In the genomic region with DNA sequence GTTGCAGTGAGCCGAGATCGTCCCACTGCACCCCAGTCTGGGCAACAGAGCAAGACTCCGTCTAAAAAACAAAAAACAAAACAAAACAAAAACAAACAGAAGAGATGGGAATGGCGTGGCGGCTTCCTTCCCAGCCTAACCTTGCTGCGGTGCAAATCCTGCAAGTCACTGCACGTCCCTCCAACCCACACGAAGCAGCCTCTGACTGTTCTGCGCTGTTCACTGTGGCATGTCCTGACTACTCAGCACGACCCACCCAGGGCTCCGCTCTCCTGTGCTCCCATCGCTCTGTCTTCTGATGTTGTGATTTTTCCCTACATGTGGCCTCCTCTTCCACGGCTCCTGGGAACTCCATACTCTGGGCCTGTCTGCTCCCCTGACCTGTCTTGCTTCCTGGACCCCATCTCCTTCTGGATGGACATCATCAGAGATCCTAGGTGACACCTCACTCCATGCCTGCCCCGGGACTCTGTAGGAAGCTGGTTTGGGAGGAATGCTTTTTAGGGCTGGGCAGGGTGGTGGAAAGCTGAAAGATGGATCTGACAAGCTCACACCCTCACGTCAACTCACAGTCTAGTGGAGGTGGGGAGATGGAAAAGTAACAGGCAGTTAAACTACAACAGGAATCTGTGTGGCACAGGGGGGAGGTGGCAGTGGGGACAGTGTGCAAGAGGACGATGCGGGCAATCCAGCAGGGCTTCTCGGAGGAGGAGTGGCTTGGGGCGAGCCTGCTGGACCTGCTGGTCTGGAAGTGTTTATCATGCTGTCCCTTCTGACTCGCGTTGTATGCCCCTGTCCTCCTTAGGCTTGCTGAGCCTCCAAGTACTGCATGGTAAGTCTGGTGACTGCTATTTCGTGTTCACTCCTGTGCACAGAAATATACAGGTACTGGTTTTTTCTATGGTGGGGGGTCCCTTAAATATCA, we compare ENCODE assay signal across 28 cellular contexts. TPM values are rescaled to one million over a fixed set of nuclear protein-coding genes. Genes with fewer than 3 reads are reported as not detected.
"Had no signal": no experiment of that assay in that cellular context is flagged by ENCODE, and none has a peak within 500 bp of the region (broad histone marks: within the 10 kb centered on the region; RNA-seq: fewer than 3 reads in every experiment).

No MANE protein-coding gene starts in this region.

- H3K4me3 ChIP-seq: hepatocyte, prostate gland, SK-N-MC, transverse colon had no signal

- DNase-seq: activated CD4-positive, alpha-beta T cell treated with anti-CD3 and anti-CD28 coated beads for 1 hour; activated CD4-positive, alpha-beta T cell treated with anti-CD3 and anti-CD28 coated beads, Interleukin-2, amount 50 U/mL, for 4 hours; activated CD8-positive, alpha-beta memory T cell treated with anti-CD3 and anti-CD28 coated beads, Interleukin-2, amount 10 ng/mL, durations not matched to agents 7 days and 5 days; activated T-cell treated with anti-CD3 and anti-CD28 coated beads, Interleukin-2, amount 50 U/mL, for 24 hours; amniotic stem cell; cerebellar nuclear complex; effector memory CD8-positive, alpha-beta T cell; kidney; mesendoderm; natural killer cell; occipital lobe; right cardiac atrium; small intestine; stimulated activated CD4-positive, alpha-beta T cell treated with anti-CD3 and anti-CD28 coated beads, Interleukin-4, amount 100 ng/mL, for 4 hours; stimulated activated CD8-positive, alpha-beta memory T cell treated with anti-CD3 and anti-CD28 coated beads, Interleukin-4, amount 100 ng/mL, for 48 hours; stimulated activated naive CD4-positive, alpha-beta T cell treated with Interleukin-2 at 50 U/mL for 16 hours; T-cell; T1000; transverse colon had no signal

- H3K36me3 ChIP-seq: prostate gland had no signal

- H3K9me3 Mint-ChIP-seq: activated T-cell treated with anti-CD3 and anti-CD28 coated beads, Interleukin-2, amount 50 U/mL, for 24 hours; dendritic cell treated with granulocyte-macrophage colony-stimulating factor and Interleukin-4, amounts not matched to agents 40 ng/mL and 50 ng/mL, for 4 days; effector memory CD8-positive, alpha-beta T cell; natural killer cell; T-cell had no signal

- H3K79me2 ChIP-seq: hepatocyte had no signal

- H3K36me3 Mint-ChIP-seq: natural killer cell had no signal

- H3K27me3 Mint-ChIP-seq: activated CD8-positive, alpha-beta memory T cell treated with anti-CD3 and anti-CD28 coated beads, Interleukin-2, amount 10 ng/mL, durations not matched to agents 7 days and 5 days; activated naive CD8-positive, alpha-beta T cell; activated T-cell treated with anti-CD3 and anti-CD28 coated beads, Interleukin-2, amount 50 U/mL, for 24 hours; dendritic cell treated with granulocyte-macrophage colony-stimulating factor and Interleukin-4, amounts not matched to agents 40 ng/mL and 50 ng/mL, for 4 days; effector memory CD8-positive, alpha-beta T cell; T-cell had no signal

- H3K27ac Mint-ChIP-seq: activated CD8-positive, alpha-beta memory T cell treated with anti-CD3 and anti-CD28 coated beads, Interleukin-2, amount 10 ng/mL, durations not matched to agents 7 days and 5 days; activated naive CD8-positive, alpha-beta T cell; activated T-cell treated with anti-CD3 and anti-CD28 coated beads, Interleukin-2, amount 50 U/mL, for 24 hours; dendritic cell treated with granulocyte-macrophage colony-stimulating factor and Interleukin-4, amounts not matched to agents 40 ng/mL and 50 ng/mL, for 4 days; natural killer cell; T-cell had no signal

- H2AFZ ChIP-seq: hepatocyte had no signal

- H3K4me1 ChIP-seq: prostate gland, transverse colon had no signal

- H3K27me3 ChIP-seq: hepatocyte, transverse colon had no signal

- H3K4me2 ChIP-seq: hepatocyte had no signal

- H3K4me3 Mint-ChIP-seq: activated CD8-positive, alpha-beta memory T cell treated with anti-CD3 and anti-CD28 coated beads, Interleukin-2, amount 10 ng/mL, durations not matched to agents 7 days and 5 days; activated naive CD8-positive, alpha-beta T cell; activated T-cell treated with anti-CD3 and anti-CD28 coated beads, Interleukin-2, amount 50 U/mL, for 24 hours; brain; dendritic cell treated with granulocyte-macrophage colony-stimulating factor and Interleukin-4, amounts not matched to agents 40 ng/mL and 50 ng/mL, for 4 days; effector memory CD8-positive, alpha-beta T cell; natural killer cell; T-cell had no signal

- H3K9me3 ChIP-seq: prostate gland, transverse colon had no signal

- H3K4me1 Mint-ChIP-seq: activated CD8-positive, alpha-beta memory T cell treated with anti-CD3 and anti-CD28 coated beads, Interleukin-2, amount 10 ng/mL, durations not matched to agents 7 days and 5 days; natural killer cell had no signal

- H3K27ac ChIP-seq: hepatocyte, prostate gland, SK-N-MC, transverse colon, VCaP had no signal

- ATAC-seq: activated CD8-positive, alpha-beta memory T cell treated with anti-CD3 and anti-CD28 coated beads, Interleukin-2, amount 10 ng/mL, durations not matched to agents 7 days and 5 days; effector memory CD8-positive, alpha-beta T cell; natural killer cell; right cardiac atrium; T-cell had no signal

RNA-seq across cellular contexts. Expression of gene EDDM13, which starts 23.2 kb away (rescaled TPM):
- total RNA-seq: epithelial cell of proximal tubule, hepatocyte, liver, occipital lobe, prostate gland, right cardiac atrium, T-cell, transverse colon had no signal
- polyA plus RNA-seq: hepatocyte had no signal
